8 cellular contexts compared by ENCODE assay signal in the genomic region with DNA sequence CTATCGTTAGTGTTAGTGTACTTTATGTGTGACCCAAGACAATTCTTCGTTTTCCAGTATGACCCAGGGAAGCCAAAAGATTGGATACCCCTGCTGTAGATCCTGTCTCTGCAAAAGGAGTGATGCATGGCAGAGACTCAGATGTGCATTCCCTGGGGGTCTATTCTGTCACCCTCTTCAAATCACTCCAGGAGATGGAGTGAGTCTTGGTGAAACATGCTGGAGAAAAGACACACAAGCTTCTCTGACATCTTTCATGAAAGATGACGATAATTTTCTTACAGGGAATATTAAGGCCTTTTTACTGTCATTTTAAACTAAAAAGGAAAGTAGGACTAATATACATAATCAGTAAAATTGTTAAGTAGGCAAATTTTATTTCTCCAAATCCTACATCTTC.
"Had no signal": no experiment of that assay in that cellular context is flagged by ENCODE, and none has a peak within 500 bp of the region (broad histone marks: within the 10 kb centered on the region; RNA-seq: fewer than 3 reads in every experiment).

No MANE protein-coding gene starts in this region.

- FAIRE-seq: G401.6, GM12878, GM12891, GM12892, GM18507, GM19239 had no signal

- H3K4me3 ChIP-seq: GM12878 had no signal

- ATAC-seq: GM12878 had no signal

- DNase-seq: GDM1, GF-D8 had no signal
